ENCODE assay signal across 30 cellular contexts in genomic region chr4:174578366-174578765, GRCh38. TPM values are rescaled to one million over a fixed set of nuclear protein-coding genes. Genes with fewer than 3 reads are reported as not detected.
A peak's percentile ranks its signal among the peaks of the same experiment; 100 is the strongest.
DNase-seq lines count a peak whose midpoint lies in the region; ATAC-seq and TF ChIP-seq lines count a peak whose summit lies in the region.
"Had no signal": no experiment of that assay in that cellular context is flagged by ENCODE, and none has a peak within 500 bp of the region (broad histone marks: within the 10 kb centered on the region; RNA-seq: fewer than 3 reads in every experiment).

No MANE protein-coding gene starts in this region.

- no peak overlapping the region for H3K4me3 ChIP-seq in astrocyte of the cerebellum (ENCODE audit: low read depth, low read length)
- H3K4me3 ChIP-seq in fibroblast of mammary gland (ENCODE audit: control insufficient read depth, low read depth, low read length) = no peak overlapping the region
- H3K4me3 ChIP-seq in skeletal muscle satellite cell (ENCODE audit: low read length) = no peak overlapping the region
- H3K4me3 ChIP-seq in CD4-positive, alpha-beta memory T cell (ENCODE audit: low read length in 2 of 2) = no peak overlapping the region
- H3K4me3 ChIP-seq in spleen = no peak overlapping the region
- H3K4me3 ChIP-seq: K562, mucosa of descending colon, sigmoid colon had no signal

- H3K27ac ChIP-seq in CD4-positive, alpha-beta memory T cell (ENCODE audit: low read depth, low read length) = no peak overlapping the region
- H3K27ac ChIP-seq in spleen = no peak overlapping the region
- H3K27ac ChIP-seq: sigmoid colon had no signal

- no peak overlapping the region for H3K27ac Mint-ChIP-seq in CD4-positive, alpha-beta memory T cell
- H3K27ac Mint-ChIP-seq: activated CD4-positive, alpha-beta T cell treated with anti-CD3 and anti-CD28 coated beads for 36 hours; activated CD8-positive, alpha-beta T cell treated with anti-CD3 and anti-CD28 coated beads for 36 hours; activated T-helper 17 cell treated with anti-CD3 and anti-CD28 coated beads, Interleukin-2, amount 50 U/mL, for 72 hours; natural killer cell; stimulated activated effector memory CD8-positive, alpha-beta T cell treated with anti-CD3 and anti-CD28 coated beads, Interleukin-12 subunit alpha, Interleukin-12 subunit beta, amount 100 ng/mL, for 72 hours; type B pancreatic cell had no signal

- CTCF ChIA-PET in CD4-positive, alpha-beta memory T cell (lab: Charles Lee; ENCODE audit: partially characterized antibody) = no interaction called here

- no peak overlapping the region for H3K4me3 Mint-ChIP-seq in CD4-positive, alpha-beta memory T cell
- H3K4me3 Mint-ChIP-seq: activated CD4-positive, alpha-beta T cell treated with anti-CD3 and anti-CD28 coated beads for 36 hours; activated CD8-positive, alpha-beta T cell treated with anti-CD3 and anti-CD28 coated beads for 36 hours; activated T-helper 17 cell treated with anti-CD3 and anti-CD28 coated beads, Interleukin-2, amount 50 U/mL, for 72 hours; natural killer cell; stimulated activated effector memory CD8-positive, alpha-beta T cell treated with anti-CD3 and anti-CD28 coated beads, Interleukin-12 subunit alpha, Interleukin-12 subunit beta, amount 100 ng/mL, for 72 hours; type B pancreatic cell had no signal

- H3K36me3 ChIP-seq in skeletal muscle satellite cell (ENCODE audit: insufficient read depth, low read length) (no peaks in the 10 kb centered on the region), spleen (no peaks in the 10 kb centered on the region)
- H3K36me3 ChIP-seq in CD4-positive, alpha-beta memory T cell (ENCODE audit: insufficient read depth, low read length) = no peaks in the 10 kb centered on the region
- H3K36me3 ChIP-seq: sigmoid colon had no signal

- H3K9ac ChIP-seq in skeletal muscle satellite cell (ENCODE audit: low read depth, low read length) = no peak overlapping the region

- H3K27me3 ChIP-seq in skeletal muscle satellite cell (ENCODE audit: control insufficient read depth, insufficient read depth, low read length) = no peaks in the 10 kb centered on the region
- no peaks in the 10 kb centered on the region for H3K27me3 ChIP-seq in CD4-positive, alpha-beta memory T cell (ENCODE audit: insufficient read depth, low read length)
- H3K27me3 ChIP-seq in spleen (replicated peaks in 1 of 7) = no peaks in the 10 kb centered on the region
- H3K27me3 ChIP-seq: sigmoid colon had no signal

- H3K4me1 ChIP-seq in skeletal muscle satellite cell (ENCODE audit: control insufficient read depth, insufficient read depth, low read length) (peaks cover 32% of the 10 kb centered on the region), spleen (no peaks in the 10 kb centered on the region)
- no peaks in the 10 kb centered on the region for H3K4me1 ChIP-seq in CD4-positive, alpha-beta memory T cell (ENCODE audit: insufficient read depth, low read length)
- H3K4me1 ChIP-seq: sigmoid colon had no signal

- DNase-seq in HS-5 (ENCODE audit: low read depth) (peak; percentile 43), astrocyte of the cerebellum (ENCODE audit: low read depth) (peak; percentile 4), fibroblast of mammary gland (ENCODE audit: low read depth) (peak; percentile 85), spleen (no peak)
- DNase-seq in CD4-positive, alpha-beta memory T cell = no peak
- DNase-seq: activated CD4-positive, alpha-beta T cell treated with anti-CD3 and anti-CD28 coated beads for 36 hours; activated CD8-positive, alpha-beta T cell treated with anti-CD3 and anti-CD28 coated beads for 36 hours; activated naive CD4-positive, alpha-beta T cell treated with anti-CD3 and anti-CD28 coated beads, Interleukin-2, amount 50 U/mL, for 16 hours; amniotic stem cell; Calu3; cortex of kidney; DMS79; effector memory CD4-positive, alpha-beta T cell; GF-D8; hippocampal formation; left colon; mucosa of descending colon; natural killer cell; NCI-H1417; NCI-H2029 treated with DMSO at 0.1 percent for 48 hours; occipital lobe; sigmoid colon had no signal

- H3K36me3 Mint-ChIP-seq in CD4-positive, alpha-beta memory T cell = no peaks in the 10 kb centered on the region
- H3K36me3 Mint-ChIP-seq: natural killer cell; stimulated activated effector memory CD8-positive, alpha-beta T cell treated with anti-CD3 and anti-CD28 coated beads, Interleukin-12 subunit alpha, Interleukin-12 subunit beta, amount 100 ng/mL, for 72 hours; type B pancreatic cell had no signal

- no peak for TF ChIP-seq POLR2A in spleen (IDR thresholded peaks at IDR 0.05)

- H3K9me3 Mint-ChIP-seq in CD4-positive, alpha-beta memory T cell = peaks cover 0 to 11% (median 0%) of the 10 kb centered on the region in 8 donors
- H3K9me3 Mint-ChIP-seq: activated CD8-positive, alpha-beta T cell treated with anti-CD3 and anti-CD28 coated beads for 36 hours; activated T-helper 17 cell treated with anti-CD3 and anti-CD28 coated beads, Interleukin-2, amount 50 U/mL, for 72 hours; natural killer cell; type B pancreatic cell had no signal

- H3K27me3 Mint-ChIP-seq in CD4-positive, alpha-beta memory T cell = no peaks in the 10 kb centered on the region
- H3K27me3 Mint-ChIP-seq: activated CD4-positive, alpha-beta T cell treated with anti-CD3 and anti-CD28 coated beads for 36 hours; activated CD8-positive, alpha-beta T cell treated with anti-CD3 and anti-CD28 coated beads for 36 hours; activated T-helper 17 cell treated with anti-CD3 and anti-CD28 coated beads, Interleukin-2, amount 50 U/mL, for 72 hours; type B pancreatic cell had no signal

- no peaks in the 10 kb centered on the region for H3K4me1 Mint-ChIP-seq in CD4-positive, alpha-beta memory T cell
- H3K4me1 Mint-ChIP-seq: activated CD4-positive, alpha-beta T cell treated with anti-CD3 and anti-CD28 coated beads for 36 hours; activated T-helper 17 cell treated with anti-CD3 and anti-CD28 coated beads, Interleukin-2, amount 50 U/mL, for 72 hours; natural killer cell; stimulated activated effector memory CD8-positive, alpha-beta T cell treated with anti-CD3 and anti-CD28 coated beads, Interleukin-12 subunit alpha, Interleukin-12 subunit beta, amount 100 ng/mL, for 72 hours had no signal

- ATAC-seq in HG03025 (IDR thresholded peaks at IDR 0.05; ENCODE audit: low FRiP score, unreplicated experiment) = no peak
- ATAC-seq: activated CD4-positive, alpha-beta T cell treated with anti-CD3 and anti-CD28 coated beads for 36 hours; activated CD8-positive, alpha-beta T cell treated with anti-CD3 and anti-CD28 coated beads for 36 hours; activated T-helper 17 cell treated with anti-CD3 and anti-CD28 coated beads, Interleukin-2, amount 50 U/mL, for 72 hours; K562; left colon; mucosa of descending colon; natural killer cell; stimulated activated effector memory CD8-positive, alpha-beta T cell treated with anti-CD3 and anti-CD28 coated beads, Interleukin-12 subunit alpha, Interleukin-12 subunit beta, amount 100 ng/mL, for 72 hours had no signal

- no peak for TF ChIP-seq CTCF in astrocyte of the cerebellum (IDR thresholded peaks at IDR 0.05; ENCODE audit: low read depth, low read length, missing control alignments)
- no peak for TF ChIP-seq CTCF in fibroblast of mammary gland (conservative IDR thresholded peaks at IDR 0.05; ENCODE audit: control insufficient read depth, insufficient read depth, low read depth, low read length)
- no peak for TF ChIP-seq CTCF in spleen (IDR thresholded peaks at IDR 0.05 in 8 of 11, conservative IDR thresholded peaks at IDR 0.05 in 3 of 11)

- 76 to 85% (median 82%) methylated on average over 1 of the region's 1 CpG for WGBS in spleen, 5 donors

- peak overlapping the region; percentile 7 for H3K4me2 ChIP-seq in skeletal muscle satellite cell (ENCODE audit: low read length)

- POLR2A ChIA-PET in CD4-positive, alpha-beta memory T cell (lab: Charles Lee; ENCODE audit: partially characterized antibody) = no interaction called here

- in situ Hi-C loops in astrocyte of the cerebellum (cut with HindIII; ENCODE audit: low sequenced_read_pairs) = no loop called here

- intact Hi-C loops in CD4-positive, alpha-beta memory T cell (cut with micrococcal nuclease) = no loop called here
- intact Hi-C loops in spleen (cut with DNase I; ENCODE audit: low total_unique reads) = no loop called here

- H3K9me3 ChIP-seq in skeletal muscle satellite cell (replicated peaks; ENCODE audit: low read length) = no peaks in the 10 kb centered on the region
- no peaks in the 10 kb centered on the region for H3K9me3 ChIP-seq in CD4-positive, alpha-beta memory T cell (ENCODE audit: control insufficient read depth in 1 of 2, low read length in 2 of 2)
- no peaks in the 10 kb centered on the region for H3K9me3 ChIP-seq in spleen
- H3K9me3 ChIP-seq: mucosa of descending colon, sigmoid colon had no signal

RNA-seq across cellular contexts. Expression of gene HPGD, which starts 56.1 kb away (rescaled TPM):
- total RNA-seq in skeletal muscle satellite cell (2012; rRNA removed) = 0.87 and 1.0 TPM in 2 replicates
- 1 to 10 TPM; 2.4 to 4.7 TPM for total RNA-seq in CD4-positive, alpha-beta memory T cell
- 10 to 100 TPM in 1 of 2 donors, 1 to 10 TPM in 1; 5.9 to 10.5 TPM for polyA plus RNA-seq in CD4-positive, alpha-beta memory T cell
- 10 to 100 TPM in 6 of 7 donors, 1 to 10 TPM in 1; 2.6 to 40.5 (median 16.5) TPM for total RNA-seq in spleen
- 1 to 10 TPM; 5.5 to 9.7 (median 7.5) TPM for polyA plus RNA-seq in spleen
- total RNA-seq: lung microvascular endothelial cell, pulmonary artery endothelial cell had no signal

Comparison
In these comparisons a context has a peak if more than half of its experiments do, and no peak if none do; other contexts are left out.
1. DNase-seq: peak in HS-5 (single experiment), astrocyte of the cerebellum (single experiment) and fibroblast of mammary gland (single experiment); none in CD4-positive, alpha-beta memory T cell (0 of 5) and spleen (single experiment).